ENCODE assay signal across 9 cellular contexts in the genomic region with DNA sequence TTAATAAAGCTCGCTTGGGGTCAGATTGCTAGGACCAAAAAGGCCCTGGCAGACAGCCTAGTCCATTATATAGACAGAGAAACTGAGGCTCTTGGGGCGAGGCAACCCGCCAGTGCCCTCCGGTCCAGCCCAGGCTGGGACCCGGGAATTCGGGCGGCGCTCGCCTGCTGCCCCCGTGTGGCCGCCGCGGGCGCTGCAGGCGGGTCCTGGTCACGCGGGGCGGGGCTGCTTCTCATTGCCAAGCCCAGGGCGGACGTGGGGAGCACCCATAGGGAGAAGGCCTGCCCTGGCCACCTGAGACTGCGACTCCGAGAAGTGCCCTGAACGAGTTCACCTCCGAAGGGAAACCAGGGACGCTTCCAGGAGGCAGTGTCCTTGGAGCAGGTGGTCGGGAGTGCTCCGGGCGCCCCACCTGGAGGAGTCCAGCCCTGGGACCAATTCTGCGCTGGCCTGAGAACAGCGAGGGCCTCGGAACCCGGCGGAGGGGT. TPM values are rescaled to one million over a fixed set of nuclear protein-coding genes. Genes with fewer than 3 reads are reported as not detected.
DNase-seq lines count a peak whose midpoint lies in the region; ATAC-seq, FAIRE-seq and TF ChIP-seq lines count a peak whose summit lies in the region.
"Had no signal": no experiment of that assay in that cellular context is flagged by ENCODE, and none has a peak within 500 bp of the region (broad histone marks: within the 10 kb centered on the region; RNA-seq: fewer than 3 reads in every experiment).

No MANE protein-coding gene starts in this region.

- POLR2A ChIA-PET in AG04450 (lab: Yijun Ruan, JAX) = no interaction called here

- CTCF ChIA-PET in AG04450 (lab: Charles Lee) = interaction anchor here (0.6 to 2.4 kb wide), 10 partner anchors 14 to 301 kb away, joined by 3 to 10 read pairs (median 6); no protein-coding TSS in a partner anchor

- H3K4me1 Mint-ChIP-seq in nephron = peaks cover 1% of the 10 kb centered on the region

- peak; percentile 62 for ATAC-seq in esophagus mucosa
- ATAC-seq in GM19452 (IDR thresholded peaks at IDR 0.05; ENCODE audit: unreplicated experiment) = no peak

- FAIRE-seq in GM18507 (lab: Jason Lieb, UNC) = peak; percentile 63

- DNase-seq in AG04450 (ENCODE audit: low read depth, low spot score) = no peak
- DNase-seq in GM18507 (ENCODE audit: extremely low spot score, insufficient read length, low read depth) = peak; percentile 59
- DNase-seq in NCI-H69 (lab: John Stamatoyannopoulos, UW) = peak; percentile 73
- peak; percentile 63 for DNase-seq in activated T-cell treated with anti-CD3 and anti-CD28 coated beads for 24 hours (ENCODE audit: low read depth)
- DNase-seq in stimulated activated naive CD4-positive, alpha-beta T cell (lab: John Stamatoyannopoulos, UW) = peak; percentile 14 to 73 (median 56)

- no peak overlapping the region for H3K27ac ChIP-seq in AG04450 (ENCODE audit: low read depth, low read length)

- no peak overlapping the region for H3K4me3 ChIP-seq in AG04450 (ENCODE audit: low read depth, low read length)
- H3K4me3 ChIP-seq: skin epidermis had no signal

- H3K27ac Mint-ChIP-seq in nephron = no peak overlapping the region

- H3K9me3 Mint-ChIP-seq in nephron = no peaks in the 10 kb centered on the region

- no peaks in the 10 kb centered on the region for H3K27me3 ChIP-seq in AG04450 (ENCODE audit: control insufficient read depth, insufficient read depth, low read length)

- TF ChIP-seq CTCF in AG04450 (IDR thresholded peaks at IDR 0.05; ENCODE audit: low read depth, low read length) = peak; percentile 85
- peak; percentile 92 to 97 (median 96) for TF ChIP-seq CTCF in nephron (IDR thresholded peaks at IDR 0.05; ENCODE audit: unreplicated experiment in 3 of 3)

- no peaks in the 10 kb centered on the region for H3K36me3 Mint-ChIP-seq in nephron (ENCODE audit: low read depth)

- no peaks in the 10 kb centered on the region for H3K27me3 Mint-ChIP-seq in nephron (ENCODE audit: low read depth)

- no peak overlapping the region for H3K4me3 Mint-ChIP-seq in nephron

- no peaks in the 10 kb centered on the region for H3K9me3 ChIP-seq in AG04450 (ENCODE audit: control insufficient read depth, insufficient read depth, low read length)

RNA-seq across cellular contexts. Expression of a gene that starts 36.0 kb away (rescaled TPM):
- polyA plus RNA-seq in AG04450 (2011; rRNA removed) = 109 and 128 TPM in 2 replicates
- polyA minus RNA-seq in AG04450 (2011; rRNA and poly(A)+ RNA removed) = 141 and 196 TPM in 2 replicates
- 71.0 TPM for total RNA-seq in esophagus mucosa
